Comparison of ENCODE assay signal across 8 cellular contexts in genomic region chr10:99732033-99732912, GRCh38. TPM values are rescaled to one million over a fixed set of nuclear protein-coding genes. Genes with fewer than 3 reads are reported as not detected.
DNase-seq lines count a peak whose midpoint lies in the region; ATAC-seq, FAIRE-seq and TF ChIP-seq lines count a peak whose summit lies in the region.

COX15 (minus strand) TSS chr10:99732127; CDS start chr10:99732049, 78 bp downstream.
CUTC (plus strand) TSS chr10:99732234; CDS start chr10:99732349, 115 bp downstream.

- H3K36me3 Mint-ChIP-seq in type B pancreatic cell: peaks cover 25% of the 10 kb centered on the region

- peak within 1 kb of the TSS; percentile 48 to 88 (median 82) for H3K4me3 ChIP-seq in adrenal gland
- peak within 1 kb of the TSS; percentile 62 to 99 (median 89) for H3K4me3 ChIP-seq in heart left ventricle

- 0 to 2% (median 0%) methylated on average over 10 to 76 of the region's 76 CpGs for WGBS in adrenal gland, 4 donors
- 0 to 1% (median 0%) methylated on average over 32 to 76 of the region's 76 CpGs for WGBS in heart left ventricle, 4 donors

- H3K9me3 Mint-ChIP-seq in type B pancreatic cell: no peaks in the 10 kb centered on the region

- H3K27me3 Mint-ChIP-seq in type B pancreatic cell: no peaks in the 10 kb centered on the region

- H3K27me3 ChIP-seq in adrenal gland (no peaks in the 10 kb centered on the region), heart left ventricle (no peaks in the 10 kb centered on the region)

- H3K27ac Mint-ChIP-seq in type B pancreatic cell: peak within 1 kb of the TSS; percentile 99

- H3K4me1 ChIP-seq in adrenal gland (replicated peaks in 1 of 2) (peaks cover 10 to 21% of the 10 kb centered on the region in 2 donors), heart left ventricle (peaks cover 0 to 39% (median 18%) of the 10 kb centered on the region in 12 donors)

- TF ChIP-seq CTCF in adrenal gland (IDR thresholded peaks at IDR 0.05) (peak; percentile 31 to 63 (median 50)), heart left ventricle (IDR thresholded peaks at IDR 0.05) (peak in 4 of 12 donors; percentile 13 to 32 (median 23)), type B pancreatic cell (conservative IDR thresholded peaks at IDR 0.05) (peak; percentile 66)

- H3K9me3 ChIP-seq in adrenal gland (replicated peaks in 1 of 3) (no peaks in the 10 kb centered on the region), heart left ventricle (no peaks in the 10 kb centered on the region)

- H3K27ac ChIP-seq in adrenal gland (peak within 1 kb of the TSS; percentile 84 to 97 (median 94)), heart left ventricle (peak within 1 kb of the TSS; percentile 84 to 96 (median 92))

- peak within 1 kb of the TSS; percentile 99 for H3K4me3 Mint-ChIP-seq in type B pancreatic cell

- peak; percentile 99 for FAIRE-seq in GM12892 (lab: Jason Lieb, UNC)

- intact Hi-C loops in adrenal gland (cut with DNase I) (no loop called here), heart left ventricle (cut with DNase I) (loop anchor here in 1 of 10 donors (5.0 kb wide), 1 partner anchor 110 kb away; the partner anchor contains the start of gene SLC25A28)

- DNase-seq in GM12892 (ENCODE audit: insufficient read length) (peak; percentile 79), NCI-H146 (lab: John Stamatoyannopoulos, UW) (peak; percentile 97), T-helper 1 cell (peak; percentile 87 to 96 (median 93)), adrenal gland (peak; percentile 96 to 98 (median 97)), heart left ventricle (peak; percentile 97 to 98 (median 98)), pons (ENCODE audit: low spot score) (peak; percentile 97), type B pancreatic cell (ENCODE audit: extremely low spot score, unreplicated experiment) (peak; percentile 98)

- TF ChIP-seq POLR2A in GM12892 (IDR thresholded peaks at IDR 0.05; ENCODE audit: low read depth, low read length) (peak; percentile 92), adrenal gland (IDR thresholded peaks at IDR 0.05) (peak; percentile 23 to 88), heart left ventricle (IDR thresholded peaks at IDR 0.05) (peak in 1 of 2 donors; percentile 83)

- peaks cover 10% of the 10 kb centered on the region for H3K4me1 Mint-ChIP-seq in type B pancreatic cell (ENCODE audit: unreplicated experiment)

- ATAC-seq in HG02870 (IDR thresholded peaks at IDR 0.05; ENCODE audit: unreplicated experiment) (peak; percentile 82), heart left ventricle (peak; percentile 98 to 99 (median 98))

- H3K36me3 ChIP-seq in adrenal gland (replicated peaks in 1 of 2) (peaks cover 0 to 9% of the 10 kb centered on the region in 2 donors), heart left ventricle (peaks cover 0 to 41% (median 33%) of the 10 kb centered on the region in 9 donors)

RNA-seq across cellular contexts. Expression of gene COX15, which starts in this region (rescaled TPM):
- 36.3 TPM for polyA plus RNA-seq in GM12892 (2012; ENCODE audit: missing spikeins)
- total RNA-seq in adrenal gland (10 to 100 TPM; 49.6 to 89.7 (median 64.2) TPM), heart left ventricle (10 to 100 TPM; 28.5 to 45.2 (median 34.7) TPM), type B pancreatic cell (ENCODE audit: low replicate concordance) (36.1 and 46.5 TPM in 2 replicates)
- polyA plus RNA-seq in adrenal gland (10 to 100 TPM; 13.4 to 59.4 (median 22.2) TPM), heart left ventricle (10 to 100 TPM; 17.0 to 19.9 TPM)

RNA-seq across cellular contexts. Expression of gene CUTC, which starts in this region (rescaled TPM):
- polyA plus RNA-seq in GM12892 (2012; ENCODE audit: missing spikeins): 33.8 TPM
- 10 to 100 TPM; 16.0 to 24.5 (median 19.4) TPM for total RNA-seq in adrenal gland
- 10 to 100 TPM; 18.9 to 29.9 (median 20.2) TPM for polyA plus RNA-seq in adrenal gland
- total RNA-seq in heart left ventricle: 10 to 100 TPM; 27.0 to 53.2 (median 37.7) TPM
- polyA plus RNA-seq in heart left ventricle: 10 to 100 TPM; 45.2 to 45.6 TPM
- total RNA-seq in type B pancreatic cell (ENCODE audit: low replicate concordance): 11.8 and 13.7 TPM in 2 replicates

Comparison
In these comparisons a context has a peak if more than half of its experiments do, and no peak if none do; other contexts are left out.
1. Peak in every context shown above with its lines: DNase-seq, ATAC-seq, H3K4me3 ChIP-seq and H3K27ac ChIP-seq.